In the genomic region with DNA sequence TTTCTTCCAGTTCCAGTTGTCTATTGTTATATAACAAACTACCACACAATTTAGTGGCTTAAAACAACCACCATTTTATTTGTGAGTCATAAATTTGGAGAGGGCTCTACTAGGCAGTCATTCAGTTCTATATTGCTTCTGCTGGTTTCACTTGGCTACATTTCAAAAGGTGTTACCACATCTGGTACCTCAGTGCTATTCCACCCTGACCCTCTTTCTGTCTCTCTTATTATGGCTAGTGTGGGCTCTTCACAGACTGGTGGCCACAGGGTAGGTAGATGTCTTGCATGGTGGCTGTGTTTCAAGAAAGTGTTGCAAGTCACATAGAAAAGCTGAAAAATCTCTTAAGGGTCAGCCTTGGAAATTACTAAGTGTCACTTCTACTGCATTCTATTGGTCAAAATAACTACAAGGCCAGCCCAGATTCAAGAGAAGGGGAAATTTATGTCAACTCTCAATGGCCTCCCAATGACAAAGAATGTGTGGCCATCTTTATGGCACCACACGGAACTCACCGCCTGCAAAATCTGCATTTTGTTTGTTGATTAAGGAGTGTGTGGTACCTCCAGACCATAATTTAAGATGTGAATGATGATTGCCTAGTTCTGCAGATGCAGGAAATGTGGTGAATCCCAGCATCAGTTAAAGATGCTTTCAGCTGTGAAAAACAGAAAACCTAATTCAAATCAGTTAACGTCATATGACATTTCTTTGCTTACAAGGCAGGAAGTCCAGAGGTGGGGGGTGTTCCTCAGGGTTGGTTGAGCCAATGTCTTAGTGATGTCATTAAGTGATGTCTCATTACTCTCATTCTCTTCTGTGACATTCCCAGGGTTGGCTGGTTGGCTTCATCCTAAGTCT, we compare ENCODE assay signal across 9 cellular contexts.
DNase-seq lines count a peak whose midpoint lies in the region; ATAC-seq and TF ChIP-seq lines count a peak whose summit lies in the region.
"Had no signal": no experiment of that assay in that cellular context is flagged by ENCODE, and none has a peak within 500 bp of the region (broad histone marks: within the 10 kb centered on the region; RNA-seq: fewer than 3 reads in every experiment).

No MANE protein-coding gene starts in this region.

- H3K4me1 ChIP-seq in foreskin keratinocyte = no peaks in the 10 kb centered on the region

- no peak for TF ChIP-seq CTCF in foreskin keratinocyte (conservative IDR thresholded peaks at IDR 0.05)

- H3K27ac ChIP-seq in foreskin keratinocyte = no peak overlapping the region

- ATAC-seq in GM19395 (IDR thresholded peaks at IDR 0.05; ENCODE audit: unreplicated experiment) = peak; percentile 43
- peak; percentile 35 for ATAC-seq in HG03139 (IDR thresholded peaks at IDR 0.05; ENCODE audit: unreplicated experiment)
- no peak for ATAC-seq in foreskin keratinocyte

- H3K27me3 ChIP-seq in foreskin keratinocyte = peaks cover 40% of the 10 kb centered on the region

- peak; percentile 50 for DNase-seq in activated T-cell treated with anti-CD3 and anti-CD28 coated beads, Interleukin-2, amount 50 U/mL, for 1 hour
- DNase-seq in stimulated activated CD8-positive, alpha-beta memory T cell treated with anti-CD3 and anti-CD28 coated beads, Interleukin-12 subunit alpha, Interleukin-12 subunit beta, amount 100 ng/mL, for 1 hour (ENCODE audit: low read depth) = peak; percentile 40
- DNase-seq in foreskin keratinocyte = no peak
- no peak for DNase-seq in NCI-H2227 treated with DMSO at 0.1 percent for 48 hours (lab: John Stamatoyannopoulos, UW)
- no peak for DNase-seq in NCI-H146 (lab: John Stamatoyannopoulos, UW)
- DNase-seq in NCI-H446 treated with DMSO at 0.1 percent for 48 hours (lab: John Stamatoyannopoulos, UW) = no peak
- DNase-seq: HCEC 1CT had no signal

Comparison
In these comparisons a context has a peak if more than half of its experiments do, and no peak if none do; other contexts are left out.
1. DNase-seq: peak in activated T-cell treated with anti-CD3 and anti-CD28 coated beads, Interleukin-2, amount 50 U/mL, for 1 hour (single experiment) and stimulated activated CD8-positive, alpha-beta memory T cell treated with anti-CD3 and anti-CD28 coated beads, Interleukin-12 subunit alpha, Interleukin-12 subunit beta, amount 100 ng/mL, for 1 hour (single experiment); none in foreskin keratinocyte (0 of 2), NCI-H2227 treated with DMSO at 0.1 percent for 48 hours (single experiment), NCI-H146 (single experiment) and NCI-H446 treated with DMSO at 0.1 percent for 48 hours (single experiment).